ENCODE assay signal across 17 cellular contexts in genomic region chr10:114393482-114393881, GRCh38. TPM values are rescaled to one million over a fixed set of nuclear protein-coding genes. Genes with fewer than 3 reads are reported as not detected.
A peak's percentile ranks its signal among the peaks of the same experiment; 100 is the strongest.
DNase-seq lines count a peak whose midpoint lies in the region; ATAC-seq and TF ChIP-seq lines count a peak whose summit lies in the region.
"Had no signal": no experiment of that assay in that cellular context is flagged by ENCODE, and none has a peak within 500 bp of the region (broad histone marks: within the 10 kb centered on the region; RNA-seq: fewer than 3 reads in every experiment).

No MANE protein-coding gene starts in this region.

- intact Hi-C loops in MCF 10A (cut with micrococcal nuclease): no loop called here

- CTCF ChIA-PET in MCF 10A (lab: Yijun Ruan, JAX): interaction anchor here (0.5 kb wide), 1 partner anchor 12 kb away, joined by 3 read pairs; no protein-coding TSS in a partner anchor

- H3F3A ChIP-seq in GM23338 (replicated peaks; ENCODE audit: low read depth): no peaks in the 10 kb centered on the region

- no peaks in the 10 kb centered on the region for H3K27me3 Mint-ChIP-seq in GM23338 (ENCODE audit: insufficient read depth, low read depth, poor library complexity)
- no peaks in the 10 kb centered on the region for H3K27me3 Mint-ChIP-seq in MCF 10A (ENCODE audit: insufficient read depth, unreplicated experiment)
- H3K27me3 Mint-ChIP-seq in activated T-helper 17 cell treated with anti-CD3 and anti-CD28 coated beads, Interleukin-2, amount 50 U/mL, for 72 hours: peaks cover 46% of the 10 kb centered on the region

- TF ChIP-seq CTCF in GM23338 (conservative IDR thresholded peaks at IDR 0.05; ENCODE audit: low read depth in 2 of 2) (no peak), MCF 10A (IDR thresholded peaks at IDR 0.05; ENCODE audit: unreplicated experiment) (no peak), GM13976 (IDR thresholded peaks at IDR 0.05; ENCODE audit: borderline replicate concordance, control extremely low read depth, extremely low read depth, insufficient read depth, missing control alignments) (no peak)

- ATAC-seq in GM23338 (peak; percentile 35), HG02588 (IDR thresholded peaks at IDR 0.05; ENCODE audit: unreplicated experiment) (no peak)
- no peak for ATAC-seq in activated T-helper 17 cell treated with anti-CD3 and anti-CD28 coated beads, Interleukin-2, amount 50 U/mL, for 72 hours (replicated peaks)
- ATAC-seq: activated CD8-positive, alpha-beta memory T cell treated with anti-CD3 and anti-CD28 coated beads, Interleukin-2, amount 10 ng/mL, durations not matched to agents 7 days and 5 days had no signal

- H3K9me2 ChIP-seq in GM23338 (ENCODE audit: insufficient read depth): no peaks in the 10 kb centered on the region

- H3K4me2 ChIP-seq in GM23338: 0 out of 2 replicates have a peak overlapping the region, but pooled peaks have one; percentile 26

- H3K4me3 ChIP-seq in GM23338: no peak overlapping the region
- H3K4me3 ChIP-seq: testis had no signal

- no peaks in the 10 kb centered on the region for H3K27me3 ChIP-seq in GM23338 (ENCODE audit: insufficient read depth)

- no peaks in the 10 kb centered on the region for H4K20me1 ChIP-seq in GM23338 (replicated peaks; ENCODE audit: insufficient read depth)

- H3K27ac Mint-ChIP-seq in GM23338 (no peak overlapping the region), MCF 10A (ENCODE audit: low read depth, unreplicated experiment) (peak overlapping the region; percentile 9)
- no peak overlapping the region for H3K27ac Mint-ChIP-seq in activated T-helper 17 cell treated with anti-CD3 and anti-CD28 coated beads, Interleukin-2, amount 50 U/mL, for 72 hours
- H3K27ac Mint-ChIP-seq: activated CD8-positive, alpha-beta memory T cell treated with anti-CD3 and anti-CD28 coated beads, Interleukin-2, amount 10 ng/mL, durations not matched to agents 7 days and 5 days; activated naive CD4-positive, alpha-beta T cell treated with anti-CD3 and anti-CD28 coated beads for 36 hours; progenitor cell of endocrine pancreas had no signal

- no peak overlapping the region for H3K27ac ChIP-seq in GM23338 (ENCODE audit: low read depth)
- H3K27ac ChIP-seq: testis had no signal

- in situ Hi-C loops in GM13976 (cut with MboI; ENCODE audit: low sequenced_read_pairs, unreplicated experiment): no loop called here

- BruUV-seq in MCF 10A (replicated peaks; lab: Mats Ljungman, UMichigan): no TSS peak

- H3K36me3 Mint-ChIP-seq in GM23338 (ENCODE audit: low read depth): no peaks in the 10 kb centered on the region
- peaks cover 4% of the 10 kb centered on the region for H3K36me3 Mint-ChIP-seq in MCF 10A (ENCODE audit: insufficient read depth, unreplicated experiment)
- H3K36me3 Mint-ChIP-seq in activated T-helper 17 cell treated with anti-CD3 and anti-CD28 coated beads, Interleukin-2, amount 50 U/mL, for 72 hours (ENCODE audit: low read depth): no peaks in the 10 kb centered on the region

- no peaks in the 10 kb centered on the region for H3K9me3 Mint-ChIP-seq in GM23338
- no peaks in the 10 kb centered on the region for H3K9me3 Mint-ChIP-seq in MCF 10A (ENCODE audit: unreplicated experiment)
- no peaks in the 10 kb centered on the region for H3K9me3 Mint-ChIP-seq in activated T-helper 17 cell treated with anti-CD3 and anti-CD28 coated beads, Interleukin-2, amount 50 U/mL, for 72 hours
- H3K9me3 Mint-ChIP-seq: activated naive CD4-positive, alpha-beta T cell treated with anti-CD3 and anti-CD28 coated beads for 36 hours had no signal

- H3K4me1 Mint-ChIP-seq in GM23338 (peaks cover 8% of the 10 kb centered on the region; the same call in 1 of the 3 replicates), MCF 10A (ENCODE audit: insufficient read depth, unreplicated experiment) (peaks cover 63% of the 10 kb centered on the region)
- H3K4me1 Mint-ChIP-seq in activated T-helper 17 cell treated with anti-CD3 and anti-CD28 coated beads, Interleukin-2, amount 50 U/mL, for 72 hours: peaks cover 2% of the 10 kb centered on the region

- POLR2A ChIA-PET in MCF 10A (lab: Yijun Ruan, JAX): interaction anchor here (1.5 kb wide), 1 partner anchor 73 kb away, joined by 3 read pairs; no protein-coding TSS in a partner anchor

- DNase-seq in GM23338 (ENCODE audit: low spot score) (no peak), MCF 10A (ENCODE audit: unreplicated experiment) (no peak), glomerular visceral epithelial cell (ENCODE audit: extremely low spot score) (peak; percentile 40), pulmonary artery endothelial cell (ENCODE audit: low read depth, low spot score) (peak; percentile 41), GM13976 (ENCODE audit: low spot score) (no peak), NOMO-1 treated with dmso at 0.1 percent for 144 hours (lab: John Stamatoyannopoulos, UW; ENCODE audit: unreplicated experiment) (no peak)
- DNase-seq: activated CD4-positive, CD25-positive, alpha-beta regulatory T cell; activated CD8-positive, alpha-beta memory T cell treated with anti-CD3 and anti-CD28 coated beads, Interleukin-2, amount 10 ng/mL, durations not matched to agents 7 days and 5 days; activated naive CD4-positive, alpha-beta T cell treated with anti-CD3 and anti-CD28 coated beads for 36 hours; glutamatergic neuron; NCI-H1694 treated with DMSO at 0.1 percent for 48 hours; NCI-H526; SW 1271; testis had no signal

- H3K4me1 ChIP-seq in GM23338 (ENCODE audit: insufficient read depth): peaks cover 6% of the 10 kb centered on the region; the same call in 1 of the 2 replicates
- H3K4me1 ChIP-seq: testis had no signal

- no peaks in the 10 kb centered on the region for H3K36me3 ChIP-seq in GM23338 (ENCODE audit: insufficient read depth)

- H3K79me2 ChIP-seq in GM23338 (replicated peaks; ENCODE audit: insufficient read depth): no peaks in the 10 kb centered on the region

- no peak overlapping the region for H3K4me3 Mint-ChIP-seq in GM23338
- H3K4me3 Mint-ChIP-seq in MCF 10A (ENCODE audit: unreplicated experiment): peak overlapping the region; percentile 47
- H3K4me3 Mint-ChIP-seq in activated T-helper 17 cell treated with anti-CD3 and anti-CD28 coated beads, Interleukin-2, amount 50 U/mL, for 72 hours: no peak overlapping the region
- H3K4me3 Mint-ChIP-seq: activated CD8-positive, alpha-beta memory T cell treated with anti-CD3 and anti-CD28 coated beads, Interleukin-2, amount 10 ng/mL, durations not matched to agents 7 days and 5 days; activated naive CD4-positive, alpha-beta T cell treated with anti-CD3 and anti-CD28 coated beads for 36 hours had no signal

- peak overlapping the region; percentile 84; the same call in 1 of the 2 replicates for H2AFZ ChIP-seq in GM23338

TF ChIP-seq in GM23338, 12 proteins besides CTCF, POLR2A, EP300 and RAD21:
- TF ChIP-seq ETS1 (IDR thresholded peaks at IDR 0.05) (no peak), EZH2 (IDR thresholded peaks at IDR 0.05; ENCODE audit: low read depth, unreplicated experiment) (no peak)

RNA-seq across cellular contexts. Expression of gene AFAP1L2, which starts 10.8 kb away (rescaled TPM):
- 6.5 and 7.3 TPM in 2 replicates for total RNA-seq in GM23338 (2014; rRNA removed; shearing (Covaris generic))
- 2.3 TPM in 2 replicates for polyA plus RNA-seq in GM23338 (2016; fragmentation: Nextera tagmentation; extraction: Ambion mirVana)
- 5.8 and 8.5 TPM in 2 replicates for total RNA-seq in MCF 10A (2022)
- total RNA-seq in pulmonary artery endothelial cell: 1.3 and 7.3 TPM in 2 replicates
- total RNA-seq in activated T-helper 17 cell treated with anti-CD3 and anti-CD28 coated beads, Interleukin-2, amount 50 U/mL, for 72 hours: 1 to 10 TPM; 1.1 to 1.7 TPM

Comparison
In these comparisons a context has a peak if more than half of its experiments do, and no peak if none do; other contexts are left out.
1. DNase-seq: peak in glomerular visceral epithelial cell (single experiment) and pulmonary artery endothelial cell (single experiment); none in GM23338 (single experiment), MCF 10A (single experiment), GM13976 (single experiment) and NOMO-1 treated with dmso at 0.1 percent for 144 hours (single experiment).